ENCODE assay signal across 20 cellular contexts in the genomic region with DNA sequence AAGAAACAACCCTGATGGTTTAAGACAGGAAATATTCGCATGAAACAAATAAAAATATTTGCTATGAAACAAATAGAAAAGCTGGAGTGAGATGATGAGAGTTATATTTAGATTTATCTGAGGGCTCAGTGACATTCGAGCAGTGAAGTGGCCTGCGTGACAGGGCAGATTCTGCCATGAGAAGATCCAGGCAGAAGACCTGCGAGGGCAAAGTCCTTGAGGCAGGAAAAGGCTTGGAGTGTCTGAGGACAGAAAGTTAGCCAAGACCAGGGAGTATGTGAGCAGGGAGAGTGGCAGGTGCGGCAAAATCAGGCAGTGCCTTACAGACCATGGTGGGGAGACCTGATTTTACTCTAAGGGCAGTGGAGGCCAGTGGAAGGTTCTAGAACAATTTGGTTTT.
A peak's percentile ranks its signal among the peaks of the same experiment; 100 is the strongest.
DNase-seq lines count a peak whose midpoint lies in the region; ATAC-seq, FAIRE-seq and TF ChIP-seq lines count a peak whose summit lies in the region.
"Had no signal": no experiment of that assay in that cellular context is flagged by ENCODE, and none has a peak within 500 bp of the region (broad histone marks: within the 10 kb centered on the region; RNA-seq: fewer than 3 reads in every experiment).

No MANE protein-coding gene starts in this region.

- H3K36me3 ChIP-seq in Peyer's patch (no peaks in the 10 kb centered on the region), heart right ventricle (no peaks in the 10 kb centered on the region), mesendoderm (ENCODE audit: control insufficient read depth, insufficient read depth, low read length) (no peaks in the 10 kb centered on the region)

- H3K4ac ChIP-seq in mesendoderm (ENCODE audit: low read depth, low read length) = no peak overlapping the region

- no peak for DNase-seq in A549 (ENCODE audit: low read depth in 1 of 2, low spot score in 1 of 2)
- DNase-seq in Peyer's patch = peak in 2 of 3 donors; percentile 65 to 77
- DNase-seq in heart right ventricle = no peak
- DNase-seq in mucosa of gallbladder (ENCODE audit: low spot score) = peak; percentile 38
- DNase-seq in mesendoderm = no peak
- DNase-seq in central memory CD4-positive, alpha-beta T cell = no peak
- DNase-seq: COR-L47, DMS153, HCEC 1CT, NCI-H1436, NCI-H2081, NCI-H226, NCI-H526 treated with DMSO at 0.1 percent for 48 hours, PC-9, SHP77 treated with DMSO at 0.1 percent for 48 hours had no signal

- H3K4me1 Mint-ChIP-seq in activated T-helper 17 cell treated with anti-CD3 and anti-CD28 coated beads, Interleukin-2, amount 50 U/mL, for 72 hours = peaks cover 7% of the 10 kb centered on the region

- no peaks in the 10 kb centered on the region for H3K9me3 Mint-ChIP-seq in activated T-helper 17 cell treated with anti-CD3 and anti-CD28 coated beads, Interleukin-2, amount 50 U/mL, for 72 hours

- no peak overlapping the region for H3K56ac ChIP-seq in mesendoderm (ENCODE audit: low read length)

- H3K9me3 ChIP-seq in A549 (no peaks in the 10 kb centered on the region), Peyer's patch (no peaks in the 10 kb centered on the region), heart right ventricle (no peaks in the 10 kb centered on the region)

- H2BK5ac ChIP-seq in mesendoderm (ENCODE audit: low read length) = no peak overlapping the region

- TF ChIP-seq POLR2A in A549 (IDR thresholded peaks at IDR 0.05; ENCODE audit: low read length) = no peak
- TF ChIP-seq POLR2A in Peyer's patch (IDR thresholded peaks at IDR 0.05) = no peak

- POLR2A ChIA-PET in A549 (lab: Yijun Ruan, JAX) = no interaction called here

- H3K27me3 Mint-ChIP-seq in activated T-helper 17 cell treated with anti-CD3 and anti-CD28 coated beads, Interleukin-2, amount 50 U/mL, for 72 hours = peaks cover 25% of the 10 kb centered on the region

- no peak overlapping the region for H4K5ac ChIP-seq in mesendoderm (ENCODE audit: low read length)

- TF ChIP-seq CTCF in A549 (IDR thresholded peaks at IDR 0.05) (no peak), Peyer's patch (IDR thresholded peaks at IDR 0.05) (no peak), heart right ventricle (IDR thresholded peaks at IDR 0.05) (no peak)

- H3K18ac ChIP-seq in mesendoderm (ENCODE audit: low read length) = no peak overlapping the region

- H3K4me1 ChIP-seq in A549 (peaks cover 25% of the 10 kb centered on the region), Peyer's patch (peaks cover 0 to 7% (median 2%) of the 10 kb centered on the region in 4 donors), heart right ventricle (peaks cover 0 to 47% (median 18%) of the 10 kb centered on the region in 9 donors), mesendoderm (ENCODE audit: control insufficient read depth, low read depth, low read length) (no peaks in the 10 kb centered on the region)

- H3K79me2 ChIP-seq in mesendoderm (ENCODE audit: control insufficient read depth, insufficient read depth, low read length) = no peaks in the 10 kb centered on the region

- H3K27me3 ChIP-seq in Peyer's patch (no peaks in the 10 kb centered on the region), heart right ventricle (no peaks in the 10 kb centered on the region), mesendoderm (ENCODE audit: insufficient read depth, low read length, poor library complexity) (no peaks in the 10 kb centered on the region)

- no peak for FAIRE-seq in A549 (lab: Jason Lieb, UNC)
- FAIRE-seq: GM12878, GM19239 had no signal

- H3K23ac ChIP-seq in mesendoderm (ENCODE audit: low read length) = no peak overlapping the region

- no peak overlapping the region for H4K8ac ChIP-seq in mesendoderm (ENCODE audit: low read depth, low read length)

- H3K27ac Mint-ChIP-seq in activated T-helper 17 cell treated with anti-CD3 and anti-CD28 coated beads, Interleukin-2, amount 50 U/mL, for 72 hours = no peak overlapping the region
- H3K27ac Mint-ChIP-seq: CD14-positive monocyte had no signal

- no peak overlapping the region for H3K9ac ChIP-seq in mesendoderm (ENCODE audit: low read length)

- TF ChIP-seq EP300 in A549 (IDR thresholded peaks at IDR 0.05) = no peak

- H3K4me3 Mint-ChIP-seq in activated T-helper 17 cell treated with anti-CD3 and anti-CD28 coated beads, Interleukin-2, amount 50 U/mL, for 72 hours = no peak overlapping the region
- H3K4me3 Mint-ChIP-seq: CD14-positive monocyte had no signal

- H3K27ac ChIP-seq in A549 = peak overlapping the region; percentile 37 to 79
- H3K27ac ChIP-seq in Peyer's patch = peak overlapping the region in 2 of 4 donors; percentile 32 to 39
- H3K27ac ChIP-seq in heart right ventricle = peak overlapping the region in 7 of 10 donors; percentile 26 to 60 (median 37)
- H3K27ac ChIP-seq in mesendoderm (ENCODE audit: low read depth, low read length) = no peak overlapping the region
- H3K27ac ChIP-seq: PC-9 had no signal

- H2AK5ac ChIP-seq in mesendoderm (ENCODE audit: low read length) = no peak overlapping the region

- no peak overlapping the region for H3K4me3 ChIP-seq in A549
- H3K4me3 ChIP-seq in Peyer's patch = no peak overlapping the region
- H3K4me3 ChIP-seq in heart right ventricle = no peak overlapping the region
- no peak overlapping the region for H3K4me3 ChIP-seq in mesendoderm (ENCODE audit: low read length)
- H3K4me3 ChIP-seq: GM12878, PC-9 had no signal

- H2BK120ac ChIP-seq in mesendoderm (ENCODE audit: low read depth, low read length) = no peak overlapping the region

- H3K79me1 ChIP-seq in mesendoderm (ENCODE audit: low read length) = no peaks in the 10 kb centered on the region

- CTCF ChIA-PET in A549 (lab: Yijun Ruan, JAX) = interaction anchor here (0.7 to 2.3 kb wide), 5 partner anchors 28 to 326 kb away, joined by 3 to 9 read pairs (median 3); a partner anchor contains a TSS

- intact Hi-C loops in heart right ventricle (cut with DNase I) = loop anchor here (5.0 to 10.0 kb wide), 18 partner anchors 54 to 364 kb away; a partner anchor contains a TSS

- H3K4me2 ChIP-seq in A549 (peak overlapping the region; percentile 65; the same call in 2 of the 3 replicates), mesendoderm (ENCODE audit: low read length) (no peak overlapping the region)
- H3K4me2 ChIP-seq: PC-9 had no signal

- H2BK15ac ChIP-seq in mesendoderm (replicated peaks; ENCODE audit: low read depth) = no peak overlapping the region

- 78% methylated on average over 5 of the region's 5 CpGs for WGBS in A549 (ENCODE audit: missing lambda C conversion rate)
- WGBS in heart right ventricle, 2 donors = 54 to 66% methylated on average over 5 of the region's 5 CpGs
- no CpG with 5 or more reads among the region's 5 CpGs for WGBS in mesendoderm (ENCODE audit: extremely low coverage, insufficient coverage, low lambda C conversion rate)

- H3K36me3 Mint-ChIP-seq in activated T-helper 17 cell treated with anti-CD3 and anti-CD28 coated beads, Interleukin-2, amount 50 U/mL, for 72 hours (ENCODE audit: low read depth) = no peaks in the 10 kb centered on the region
- H3K36me3 Mint-ChIP-seq: CD14-positive monocyte had no signal

- TF ChIP-seq RAD21 in A549 (conservative IDR thresholded peaks at IDR 0.05 in 1 of 2, IDR thresholded peaks at IDR 0.05 in 1 of 2) = no peak

- ATAC-seq in A549 = no peak
- ATAC-seq in heart right ventricle = peak in 4 of 8 donors; percentile 47 to 60 (median 50)
- no peak for ATAC-seq in HG02981 (IDR thresholded peaks at IDR 0.05; ENCODE audit: unreplicated experiment)
- no peak for ATAC-seq in activated T-helper 17 cell treated with anti-CD3 and anti-CD28 coated beads, Interleukin-2, amount 50 U/mL, for 72 hours (replicated peaks)
- ATAC-seq: GM12878 had no signal

TF ChIP-seq in A549, 52 proteins besides CTCF, POLR2A, EP300 and RAD21:
- TF ChIP-seq, protein P1, sequence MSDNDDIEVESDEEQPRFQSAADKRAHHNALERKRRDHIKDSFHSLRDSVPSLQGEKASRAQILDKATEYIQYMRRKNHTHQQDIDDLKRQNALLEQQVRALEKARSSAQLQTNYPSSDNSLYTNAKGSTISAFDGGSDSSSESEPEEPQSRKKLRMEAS (IDR thresholded peaks at IDR 0.05) = no peak
- TF ChIP-seq BHLHE40 (IDR thresholded peaks at IDR 0.05; ENCODE audit: low read depth, low read length) (no peak), JUNB (IDR thresholded peaks at IDR 0.05) (no peak), EHMT2 (IDR thresholded peaks at IDR 0.05; ENCODE audit: low read depth) (no peak), RFX5 (IDR thresholded peaks at IDR 0.05) (no peak), CHD4 (IDR thresholded peaks at IDR 0.05; ENCODE audit: borderline replicate concordance) (no peak)
- TF ChIP-seq, protein P2, sequence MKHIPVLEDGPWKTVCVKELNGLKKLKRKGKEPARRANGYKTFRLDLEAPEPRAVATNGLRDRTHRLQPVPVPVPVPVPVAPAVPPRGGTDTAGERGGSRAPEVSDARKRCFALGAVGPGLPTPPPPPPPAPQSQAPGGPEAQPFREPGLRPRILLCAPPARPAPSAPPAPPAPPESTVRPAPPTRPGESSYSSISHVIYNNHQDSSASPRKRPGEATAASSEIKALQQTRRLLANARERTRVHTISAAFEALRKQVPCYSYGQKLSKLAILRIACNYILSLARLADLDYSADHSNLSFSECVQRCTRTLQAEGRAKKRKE (CRISPR knock-in tag; IDR thresholded peaks at IDR 0.05; ENCODE audit: low read depth) = no peak
- TF ChIP-seq, protein P3, sequence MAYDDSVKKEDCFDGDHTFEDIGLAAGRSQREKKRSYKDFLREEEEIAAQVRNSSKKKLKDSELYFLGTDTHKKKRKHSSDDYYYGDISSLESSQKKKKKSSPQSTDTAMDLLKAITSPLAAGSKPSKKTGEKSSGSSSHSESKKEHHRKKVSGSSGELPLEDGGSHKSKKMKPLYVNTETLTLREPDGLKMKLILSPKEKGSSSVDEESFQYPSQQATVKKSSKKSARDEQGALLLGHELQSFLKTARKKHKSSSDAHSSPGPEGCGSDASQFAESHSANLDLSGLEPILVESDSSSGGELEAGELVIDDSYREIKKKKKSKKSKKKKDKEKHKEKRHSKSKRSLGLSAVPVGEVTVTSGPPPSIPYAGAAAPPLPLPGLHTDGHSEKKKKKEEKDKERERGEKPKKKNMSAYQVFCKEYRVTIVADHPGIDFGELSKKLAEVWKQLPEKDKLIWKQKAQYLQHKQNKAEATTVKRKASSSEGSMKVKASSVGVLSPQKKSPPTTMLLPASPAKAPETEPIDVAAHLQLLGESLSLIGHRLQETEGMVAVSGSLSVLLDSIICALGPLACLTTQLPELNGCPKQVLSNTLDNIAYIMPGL (CRISPR knock-in tag; IDR thresholded peaks at IDR 0.05; ENCODE audit: borderline replicate concordance) = no peak

Comparison
In these comparisons a context has a peak if more than half of its experiments do, and no peak if none do; other contexts are left out.
1. DNase-seq: peak in Peyer's patch (2 of 3) and mucosa of gallbladder (single experiment); none in A549 (0 of 2), heart right ventricle (0 of 2), mesendoderm (single experiment) and central memory CD4-positive, alpha-beta T cell (single experiment).